ENCODE assay signal across 7 cellular contexts in the genomic region with DNA sequence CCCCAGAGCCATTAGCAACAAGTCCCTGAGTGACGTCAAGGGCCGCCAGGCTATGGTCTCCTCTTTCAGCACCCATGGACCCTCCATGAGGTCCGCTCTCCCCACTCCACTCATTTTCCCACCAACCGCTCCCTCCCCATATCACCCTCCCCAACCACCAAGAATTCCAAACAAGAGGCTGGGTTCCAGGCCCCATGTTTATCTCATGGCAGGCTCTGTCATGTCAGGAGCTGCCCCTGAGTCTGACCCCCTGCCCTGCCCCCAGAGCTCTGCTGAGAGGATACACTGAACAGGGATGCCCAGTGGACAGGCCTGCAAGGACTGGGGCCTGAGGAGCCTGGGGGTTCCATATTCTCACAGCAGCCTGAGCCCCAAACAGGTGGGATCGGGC.
"Had no signal": no experiment of that assay in that cellular context is flagged by ENCODE, and none has a peak within 500 bp of the region (broad histone marks: within the 10 kb centered on the region; RNA-seq: fewer than 3 reads in every experiment).

No MANE protein-coding gene starts in this region.

- H3K36me3 ChIP-seq: HAP-1 had no signal

- H2AFZ ChIP-seq: GM23248 had no signal

- H3K4me1 ChIP-seq: HAP-1 had no signal

- DNase-seq: GM23248, GOT3, H7, HFFc6, KG1 had no signal

- ATAC-seq: K562 had no signal

- H3K4me3 ChIP-seq: GM23248, HAP-1, K562 had no signal

- H3K9ac ChIP-seq: GM23248 had no signal

- H3K27ac ChIP-seq: GM23248 had no signal

- H3K9me3 ChIP-seq: HAP-1 had no signal
